8 cellular contexts compared by ENCODE assay signal in genomic region chr3:18758047-18758704, GRCh38.
DNase-seq lines count a peak whose midpoint lies in the region; ATAC-seq, FAIRE-seq and TF ChIP-seq lines count a peak whose summit lies in the region.

No MANE protein-coding gene starts in this region.

- TF ChIP-seq POLR2A in H54 (IDR thresholded peaks at IDR 0.05; ENCODE audit: low read depth, low read length) = no peak

- ATAC-seq in left ventricle myocardium superior = peak; percentile 22
- no peak for ATAC-seq in left cardiac atrium

- CTCF ChIA-PET in RWPE1 (lab: Yijun Ruan, JAX) = no interaction called here

- H3K27ac Mint-ChIP-seq in chondrocyte (ENCODE audit: unreplicated experiment) = no peak overlapping the region

- TF ChIP-seq CTCF in RWPE1 (conservative IDR thresholded peaks at IDR 0.05; ENCODE audit: low read depth) (peak; percentile 26; the same call in 1 of the 2 replicates), chondrocyte (IDR thresholded peaks at IDR 0.05) (peak; percentile 73)

- no peaks in the 10 kb centered on the region for H3K4me1 Mint-ChIP-seq in chondrocyte (ENCODE audit: low read depth)

- FAIRE-seq in H54 (lab: Jason Lieb, UNC) = peak; percentile 91

- H3K4me3 Mint-ChIP-seq in chondrocyte (ENCODE audit: unreplicated experiment) = no peak overlapping the region

- H3K27me3 Mint-ChIP-seq in chondrocyte (ENCODE audit: low read depth) = peaks cover 8% of the 10 kb centered on the region

- intact Hi-C loops in left ventricle myocardium superior (cut with micrococcal nuclease) (no loop called here), left cardiac atrium (cut with DNase I) (no loop called here)

- H3K9me3 Mint-ChIP-seq in chondrocyte (ENCODE audit: low read depth) = no peaks in the 10 kb centered on the region

- no peaks in the 10 kb centered on the region for H3K36me3 Mint-ChIP-seq in chondrocyte (ENCODE audit: low read depth)

- POLR2A ChIA-PET in RWPE1 (lab: Yijun Ruan, JAX; ENCODE audit: low non-redundant PET) = no interaction called here

- H3K27ac ChIP-seq in RWPE1 = no peak overlapping the region

- DNase-seq in left ventricle myocardium superior (no peak), left cardiac atrium (no peak), H54 (ENCODE audit: insufficient read length, low spot score) (peak; percentile 1), Kasumi-1 (lab: John Stamatoyannopoulos, UW) (peak; percentile 85 to 93), RWPE1 (ENCODE audit: low spot score) (peak; percentile 1), chondrocyte (ENCODE audit: low spot score) (no peak), myocyte (ENCODE audit: low read depth) (peak; percentile 6), HPDE6-E6E7 (ENCODE audit: extremely low spot score) (no peak)

Comparison
In these comparisons a context has a peak if more than half of its experiments do, and no peak if none do; other contexts are left out.
1. DNase-seq: peak in H54 (single experiment), Kasumi-1 (2 of 2), RWPE1 (single experiment) and myocyte (single experiment); none in left ventricle myocardium superior (single experiment), left cardiac atrium (single experiment), chondrocyte (single experiment) and HPDE6-E6E7 (single experiment).